9 cellular contexts compared by ENCODE assay signal in the genomic region with DNA sequence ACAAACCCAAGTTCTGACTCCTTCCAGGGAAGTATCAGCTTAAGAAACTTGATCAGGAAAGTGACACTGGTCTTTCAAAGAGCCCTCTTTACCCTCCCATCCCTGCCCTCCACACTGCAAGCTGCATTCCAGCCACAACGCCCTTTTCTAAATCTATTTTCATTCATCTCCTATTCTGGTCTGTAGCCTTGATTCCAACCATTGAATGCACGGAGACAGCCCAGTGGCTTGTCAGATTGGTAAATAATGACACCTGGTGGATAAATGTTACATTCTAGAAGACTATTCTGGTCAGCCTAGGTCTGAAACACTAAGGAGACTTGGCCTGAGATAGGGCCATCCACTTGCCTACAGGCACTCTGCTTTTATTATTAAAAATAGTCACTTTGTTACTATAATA. TPM values are rescaled to one million over a fixed set of nuclear protein-coding genes. Genes with fewer than 3 reads are reported as not detected.
A peak's percentile ranks its signal among the peaks of the same experiment; 100 is the strongest.
DNase-seq lines count a peak whose midpoint lies in the region; ATAC-seq, FAIRE-seq and TF ChIP-seq lines count a peak whose summit lies in the region.
"Had no signal": no experiment of that assay in that cellular context is flagged by ENCODE, and none has a peak within 500 bp of the region (broad histone marks: within the 10 kb centered on the region; RNA-seq: fewer than 3 reads in every experiment).

No MANE protein-coding gene starts in this region.

- no peaks in the 10 kb centered on the region for H3K4me1 Mint-ChIP-seq in activated CD4-positive, alpha-beta T cell treated with anti-CD3 and anti-CD28 coated beads, Interleukin-2, amount 10 ng/mL, durations not matched to agents 24 days and 14 days
- H3K4me1 Mint-ChIP-seq: activated naive CD4-positive, alpha-beta T cell treated with anti-CD3 and anti-CD28 coated beads, Interleukin-2, amount 50 U/mL, for 24 hours had no signal

- no peak overlapping the region for H3K4me3 Mint-ChIP-seq in activated CD4-positive, alpha-beta T cell treated with anti-CD3 and anti-CD28 coated beads, Interleukin-2, amount 10 ng/mL, durations not matched to agents 24 days and 14 days
- H3K4me3 Mint-ChIP-seq: activated naive CD4-positive, alpha-beta T cell treated with anti-CD3 and anti-CD28 coated beads, Interleukin-2, amount 50 U/mL, for 24 hours had no signal

- DNase-seq in GM18507 (ENCODE audit: extremely low spot score, insufficient read length, low read depth) (no peak), SHP77 treated with DMSO at 0.1 percent for 48 hours (lab: John Stamatoyannopoulos, UW) (peak; percentile 14), foreskin keratinocyte (peak; percentile 18 to 57), retinal pigment epithelial cell (ENCODE audit: low read depth) (peak; percentile 25), NCI-H1105 treated with DMSO at 0.1 percent for 48 hours (lab: John Stamatoyannopoulos, UW) (no peak)
- no peak for DNase-seq in activated CD4-positive, alpha-beta T cell treated with anti-CD3 and anti-CD28 coated beads, Interleukin-2, amount 10 ng/mL, durations not matched to agents 24 days and 14 days

- ATAC-seq in foreskin keratinocyte (peak; percentile 78), HG03439 (IDR thresholded peaks at IDR 0.05; ENCODE audit: unreplicated experiment) (no peak)

- H3K27ac ChIP-seq in 22Rv1 (no peak overlapping the region), foreskin keratinocyte (no peak overlapping the region)

- intact Hi-C loops in activated CD4-positive, alpha-beta T cell treated with anti-CD3 and anti-CD28 coated beads, Interleukin-2, amount 10 ng/mL, durations not matched to agents 24 days and 14 days (cut with micrococcal nuclease) = loop anchor here (1.0 kb wide), 1 partner anchor 40 kb away; a partner anchor contains a TSS

- TF ChIP-seq CTCF in 22Rv1 (IDR thresholded peaks at IDR 0.05) = peak; percentile 39
- TF ChIP-seq CTCF in foreskin keratinocyte (conservative IDR thresholded peaks at IDR 0.05) = peak; percentile 86
- peak; percentile 36 for TF ChIP-seq CTCF in retinal pigment epithelial cell (conservative IDR thresholded peaks at IDR 0.05; ENCODE audit: low read depth, low read length)

- H3K27me3 ChIP-seq in foreskin keratinocyte = no peaks in the 10 kb centered on the region

- peaks cover 11% of the 10 kb centered on the region for H3K4me1 ChIP-seq in foreskin keratinocyte

- no peaks in the 10 kb centered on the region for H3K27me3 Mint-ChIP-seq in activated CD4-positive, alpha-beta T cell treated with anti-CD3 and anti-CD28 coated beads, Interleukin-2, amount 10 ng/mL, durations not matched to agents 24 days and 14 days
- H3K27me3 Mint-ChIP-seq: activated naive CD4-positive, alpha-beta T cell treated with anti-CD3 and anti-CD28 coated beads, Interleukin-2, amount 50 U/mL, for 24 hours had no signal

- no peaks in the 10 kb centered on the region for H3K9me3 Mint-ChIP-seq in activated CD4-positive, alpha-beta T cell treated with anti-CD3 and anti-CD28 coated beads, Interleukin-2, amount 10 ng/mL, durations not matched to agents 24 days and 14 days
- H3K9me3 Mint-ChIP-seq: activated naive CD4-positive, alpha-beta T cell treated with anti-CD3 and anti-CD28 coated beads, Interleukin-2, amount 50 U/mL, for 24 hours had no signal

- no peak overlapping the region for H3K4me3 ChIP-seq in retinal pigment epithelial cell (ENCODE audit: low read length)

- no peak overlapping the region for H3K27ac Mint-ChIP-seq in activated CD4-positive, alpha-beta T cell treated with anti-CD3 and anti-CD28 coated beads, Interleukin-2, amount 10 ng/mL, durations not matched to agents 24 days and 14 days
- H3K27ac Mint-ChIP-seq: activated naive CD4-positive, alpha-beta T cell treated with anti-CD3 and anti-CD28 coated beads, Interleukin-2, amount 50 U/mL, for 24 hours had no signal

- peak; percentile 65 for FAIRE-seq in GM18507 (lab: Jason Lieb, UNC)

- H3K36me3 Mint-ChIP-seq in activated CD4-positive, alpha-beta T cell treated with anti-CD3 and anti-CD28 coated beads, Interleukin-2, amount 10 ng/mL, durations not matched to agents 24 days and 14 days (ENCODE audit: low read depth) = no peaks in the 10 kb centered on the region
- H3K36me3 Mint-ChIP-seq: activated naive CD4-positive, alpha-beta T cell treated with anti-CD3 and anti-CD28 coated beads, Interleukin-2, amount 50 U/mL, for 24 hours had no signal

RNA-seq across cellular contexts. Expression of a gene that starts 20.9 kb away (rescaled TPM):
- 7.4 and 9.7 TPM in 2 replicates for total RNA-seq in foreskin keratinocyte
- 8.9 and 11.3 TPM in 2 replicates for polyA plus RNA-seq in foreskin keratinocyte
- total RNA-seq in activated CD4-positive, alpha-beta T cell treated with anti-CD3 and anti-CD28 coated beads, Interleukin-2, amount 10 ng/mL, durations not matched to agents 24 days and 14 days = 2.2 and 2.4 TPM in 2 replicates

RNA-seq across cellular contexts. Expression of a gene that starts 22.9 kb away (rescaled TPM):
- total RNA-seq in foreskin keratinocyte = not detected in 2 replicates
- polyA plus RNA-seq in foreskin keratinocyte = not detected in 2 replicates
- total RNA-seq in activated CD4-positive, alpha-beta T cell treated with anti-CD3 and anti-CD28 coated beads, Interleukin-2, amount 10 ng/mL, durations not matched to agents 24 days and 14 days = not detected in 2 replicates

RNA-seq across cellular contexts. Expression of a gene that starts 28.1 kb away (rescaled TPM):
- total RNA-seq in foreskin keratinocyte = 28.9 and 34.3 TPM in 2 replicates
- polyA plus RNA-seq in foreskin keratinocyte = 25.7 and 28.1 TPM in 2 replicates
- 17.8 TPM in 2 replicates for total RNA-seq in activated CD4-positive, alpha-beta T cell treated with anti-CD3 and anti-CD28 coated beads, Interleukin-2, amount 10 ng/mL, durations not matched to agents 24 days and 14 days

RNA-seq across cellular contexts. Expression of a gene that starts 28.2 kb away (rescaled TPM):
- 0.48 and 0.56 TPM in 2 replicates for total RNA-seq in foreskin keratinocyte
- polyA plus RNA-seq in foreskin keratinocyte = 0.38 and 0.51 TPM in 2 replicates
- total RNA-seq in activated CD4-positive, alpha-beta T cell treated with anti-CD3 and anti-CD28 coated beads, Interleukin-2, amount 10 ng/mL, durations not matched to agents 24 days and 14 days = not detected in 2 replicates

RNA-seq across cellular contexts. Expression of a gene that starts 39.8 kb away (rescaled TPM):
- total RNA-seq in foreskin keratinocyte = 1.1 and 1.6 TPM in 2 replicates
- 1.2 and 2.1 TPM in 2 replicates for polyA plus RNA-seq in foreskin keratinocyte
- not detected in 2 replicates for total RNA-seq in activated CD4-positive, alpha-beta T cell treated with anti-CD3 and anti-CD28 coated beads, Interleukin-2, amount 10 ng/mL, durations not matched to agents 24 days and 14 days

Comparison
In these comparisons a context has a peak if more than half of its experiments do, and no peak if none do; other contexts are left out.
1. CTCF ChIP-seq: peak in every context shown above with its lines; median percentile 86 in foreskin keratinocyte; 39 in 22Rv1; 36 in retinal pigment epithelial cell.
2. DNase-seq: peak in SHP77 treated with DMSO at 0.1 percent for 48 hours (single experiment), foreskin keratinocyte (2 of 2) and retinal pigment epithelial cell (single experiment); none in GM18507 (single experiment), NCI-H1105 treated with DMSO at 0.1 percent for 48 hours (single experiment) and activated CD4-positive, alpha-beta T cell treated with anti-CD3 and anti-CD28 coated beads, Interleukin-2, amount 10 ng/mL, durations not matched to agents 24 days and 14 days (single experiment).